Comparison of ENCODE assay signal across 1 cellular context in genomic region chr20:38302721-38303120, GRCh38.
TF ChIP-seq lines count a peak whose summit lies in the region.

No MANE protein-coding gene starts in this region.

TF ChIP-seq in GM23338, 12 proteins besides CTCF, POLR2A, EP300 and RAD21 (continued from another document):
- TF ChIP-seq, protein P1, sequence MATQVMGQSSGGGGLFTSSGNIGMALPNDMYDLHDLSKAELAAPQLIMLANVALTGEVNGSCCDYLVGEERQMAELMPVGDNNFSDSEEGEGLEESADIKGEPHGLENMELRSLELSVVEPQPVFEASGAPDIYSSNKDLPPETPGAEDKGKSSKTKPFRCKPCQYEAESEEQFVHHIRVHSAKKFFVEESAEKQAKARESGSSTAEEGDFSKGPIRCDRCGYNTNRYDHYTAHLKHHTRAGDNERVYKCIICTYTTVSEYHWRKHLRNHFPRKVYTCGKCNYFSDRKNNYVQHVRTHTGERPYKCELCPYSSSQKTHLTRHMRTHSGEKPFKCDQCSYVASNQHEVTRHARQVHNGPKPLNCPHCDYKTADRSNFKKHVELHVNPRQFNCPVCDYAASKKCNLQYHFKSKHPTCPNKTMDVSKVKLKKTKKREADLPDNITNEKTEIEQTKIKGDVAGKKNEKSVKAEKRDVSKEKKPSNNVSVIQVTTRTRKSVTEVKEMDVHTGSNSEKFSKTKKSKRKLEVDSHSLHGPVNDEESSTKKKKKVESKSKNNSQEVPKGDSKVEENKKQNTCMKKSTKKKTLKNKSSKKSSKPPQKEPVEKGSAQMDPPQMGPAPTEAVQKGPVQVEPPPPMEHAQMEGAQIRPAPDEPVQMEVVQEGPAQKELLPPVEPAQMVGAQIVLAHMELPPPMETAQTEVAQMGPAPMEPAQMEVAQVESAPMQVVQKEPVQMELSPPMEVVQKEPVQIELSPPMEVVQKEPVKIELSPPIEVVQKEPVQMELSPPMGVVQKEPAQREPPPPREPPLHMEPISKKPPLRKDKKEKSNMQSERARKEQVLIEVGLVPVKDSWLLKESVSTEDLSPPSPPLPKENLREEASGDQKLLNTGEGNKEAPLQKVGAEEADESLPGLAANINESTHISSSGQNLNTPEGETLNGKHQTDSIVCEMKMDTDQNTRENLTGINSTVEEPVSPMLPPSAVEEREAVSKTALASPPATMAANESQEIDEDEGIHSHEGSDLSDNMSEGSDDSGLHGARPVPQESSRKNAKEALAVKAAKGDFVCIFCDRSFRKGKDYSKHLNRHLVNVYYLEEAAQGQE (IDR thresholded peaks at IDR 0.05; ENCODE audit: unreplicated experiment) = no peak
- TF ChIP-seq EZH2phosphoT487 (IDR thresholded peaks at IDR 0.05; ENCODE audit: unreplicated experiment) (no peak), ZNF462 (CRISPR knock-in tag; IDR thresholded peaks at IDR 0.05) (no peak)
